9 cellular contexts compared by ENCODE assay signal in genomic region chr10:62109532-62110293, GRCh38.
DNase-seq lines count a peak whose midpoint lies in the region; ATAC-seq lines count a peak whose summit lies in the region.
"Had no signal": no experiment of that assay in that cellular context is flagged by ENCODE, and none has a peak within 500 bp of the region (broad histone marks: within the 10 kb centered on the region; RNA-seq: fewer than 3 reads in every experiment).

No MANE protein-coding gene starts in this region.

- peak; percentile 48 for ATAC-seq in GM18520 (IDR thresholded peaks at IDR 0.05; ENCODE audit: unreplicated experiment)
- peak; percentile 76 for ATAC-seq in GM21717 (IDR thresholded peaks at IDR 0.05; ENCODE audit: unreplicated experiment)
- peak; percentile 74 for ATAC-seq in HG03571 (IDR thresholded peaks at IDR 0.05; ENCODE audit: unreplicated experiment)
- ATAC-seq: HCT116 had no signal

- DNase-seq in left kidney (ENCODE audit: low read depth, low spot score) = peak; percentile 6
- no peak for DNase-seq in midbrain (lab: John Stamatoyannopoulos, UW)
- DNase-seq in amygdala (lab: John Stamatoyannopoulos, UW) = no peak
- DNase-seq in AG20443 (ENCODE audit: low spot score) = no peak
- DNase-seq in dermis blood vessel endothelial cell = no peak
